8 cellular contexts compared by ENCODE assay signal in genomic region chr1:153534226-153534932, GRCh38. TPM values are rescaled to one million over a fixed set of nuclear protein-coding genes. Genes with fewer than 3 reads are reported as not detected.
DNase-seq lines count a peak whose midpoint lies in the region; ATAC-seq, FAIRE-seq and TF ChIP-seq lines count a peak whose summit lies in the region.
"Had no signal": no experiment of that assay in that cellular context is flagged by ENCODE, and none has a peak within 500 bp of the region (broad histone marks: within the 10 kb centered on the region; RNA-seq: fewer than 3 reads in every experiment).

No MANE protein-coding gene starts in this region.

- POLR2A ChIA-PET in activated naive CD8-positive, alpha-beta T cell treated with anti-CD3 and anti-CD28 coated beads, Interleukin-2, amount 10 ng/mL, durations not matched to agents 7 days and 5 days (lab: Charles Lee), result interaction anchor here (1.1 to 6.8 kb wide), 10 partner anchors 9 to 456 kb away, joined by 3 to 140 read pairs (median 12); partner anchors contain the start of genes CHTOP, JTB, S100A2 and S100A4

- peaks cover 0 to 10% (median 0%) of the 10 kb centered on the region in 5 donors for H3K36me3 ChIP-seq in subcutaneous abdominal adipose tissue (ENCODE audit: control insufficient read depth in 5 of 5, insufficient read depth in 5 of 5, low read length in 5 of 5)

- no peaks in the 10 kb centered on the region for H3K9me3 Mint-ChIP-seq in IgD-negative memory B cell
- no peaks in the 10 kb centered on the region for H3K9me3 Mint-ChIP-seq in activated naive CD8-positive, alpha-beta T cell treated with anti-CD3 and anti-CD28 coated beads, Interleukin-2, amount 10 ng/mL, durations not matched to agents 7 days and 5 days

- peak overlapping the region; percentile 80 to 99 (median 99) for H3K9ac ChIP-seq in subcutaneous abdominal adipose tissue (ENCODE audit: low read length in 5 of 5)

- peaks cover 4 to 49% (median 39%) of the 10 kb centered on the region in 5 donors for H3K4me1 ChIP-seq in subcutaneous abdominal adipose tissue (ENCODE audit: control insufficient read depth in 5 of 5, insufficient read depth in 5 of 5, low read length in 5 of 5)

- DNase-seq in activated naive CD8-positive, alpha-beta T cell treated with anti-CD3 and anti-CD28 coated beads, Interleukin-2, amount 10 ng/mL, durations not matched to agents 7 days and 5 days, result no peak
- DNase-seq in iris pigment epithelial cell (ENCODE audit: low read depth) (peak; percentile 43), retina (no peak), NCI-H524 treated with DMSO at 0.1 percent for 48 hours (lab: John Stamatoyannopoulos, UW) (no peak), D721Med (ENCODE audit: insufficient read length, low spot score) (no peak)

- H3K4me3 ChIP-seq in subcutaneous abdominal adipose tissue (ENCODE audit: low read depth in 1 of 5, low read length in 5 of 5), result peak overlapping the region; percentile 76 to 100 (median 89)

- no peaks in the 10 kb centered on the region for H3K36me3 Mint-ChIP-seq in IgD-negative memory B cell
- peaks cover 6% of the 10 kb centered on the region for H3K36me3 Mint-ChIP-seq in activated naive CD8-positive, alpha-beta T cell treated with anti-CD3 and anti-CD28 coated beads, Interleukin-2, amount 10 ng/mL, durations not matched to agents 7 days and 5 days

- H3K9me3 ChIP-seq in subcutaneous abdominal adipose tissue (ENCODE audit: control insufficient read depth in 5 of 5, low read length in 5 of 5), result no peaks in the 10 kb centered on the region

- H3K27me3 ChIP-seq in subcutaneous abdominal adipose tissue (ENCODE audit: control insufficient read depth in 5 of 5, insufficient read depth in 4 of 5, low read length in 5 of 5), result no peaks in the 10 kb centered on the region

- no peaks in the 10 kb centered on the region for H3K27me3 Mint-ChIP-seq in IgD-negative memory B cell
- no peaks in the 10 kb centered on the region for H3K27me3 Mint-ChIP-seq in activated naive CD8-positive, alpha-beta T cell treated with anti-CD3 and anti-CD28 coated beads, Interleukin-2, amount 10 ng/mL, durations not matched to agents 7 days and 5 days

- no peak for FAIRE-seq in D721Med (lab: Jason Lieb, UNC)

- H3K4me1 Mint-ChIP-seq in IgD-negative memory B cell, result peaks cover 19 to 41% (median 35%) of the 10 kb centered on the region in 3 donors
- peaks cover 45% of the 10 kb centered on the region for H3K4me1 Mint-ChIP-seq in activated naive CD8-positive, alpha-beta T cell treated with anti-CD3 and anti-CD28 coated beads, Interleukin-2, amount 10 ng/mL, durations not matched to agents 7 days and 5 days

- peak overlapping the region; percentile 99 for H3K27ac ChIP-seq in subcutaneous abdominal adipose tissue (ENCODE audit: low read depth, low read length)

- ATAC-seq in activated naive CD8-positive, alpha-beta T cell treated with anti-CD3 and anti-CD28 coated beads, Interleukin-2, amount 10 ng/mL, durations not matched to agents 7 days and 5 days (ENCODE audit: low read depth), result no peak

- peak overlapping the region in 2 of 3 donors; percentile 65 to 81 for H3K27ac Mint-ChIP-seq in IgD-negative memory B cell
- peak overlapping the region; percentile 98 for H3K27ac Mint-ChIP-seq in activated naive CD8-positive, alpha-beta T cell treated with anti-CD3 and anti-CD28 coated beads, Interleukin-2, amount 10 ng/mL, durations not matched to agents 7 days and 5 days

- peak overlapping the region; percentile 92 to 97 (median 97) for H3K4me3 Mint-ChIP-seq in IgD-negative memory B cell
- H3K4me3 Mint-ChIP-seq in activated naive CD8-positive, alpha-beta T cell treated with anti-CD3 and anti-CD28 coated beads, Interleukin-2, amount 10 ng/mL, durations not matched to agents 7 days and 5 days, result peak overlapping the region; percentile 91

- TF ChIP-seq CTCF in D721Med (IDR thresholded peaks at IDR 0.05; ENCODE audit: insufficient read depth, missing control alignments), result no peak

RNA-seq across cellular contexts. Expression of gene S100A6, which starts 1.4 kb away (rescaled TPM):
- polyA plus RNA-seq in IgD-negative memory B cell, result 397 TPM
- total RNA-seq in activated naive CD8-positive, alpha-beta T cell treated with anti-CD3 and anti-CD28 coated beads, Interleukin-2, amount 10 ng/mL, durations not matched to agents 7 days and 5 days, result 100 to 1,000 TPM; 365 to 373 TPM

RNA-seq across cellular contexts. Expression of gene S100A5, which starts 6.4 kb away (rescaled TPM):
- polyA plus RNA-seq in IgD-negative memory B cell, result 1.4 TPM
- 1 to 10 TPM; 2.2 to 2.7 TPM for total RNA-seq in activated naive CD8-positive, alpha-beta T cell treated with anti-CD3 and anti-CD28 coated beads, Interleukin-2, amount 10 ng/mL, durations not matched to agents 7 days and 5 days
- total RNA-seq: H4 had no signal

RNA-seq across cellular contexts. Expression of gene S100A4, which starts 11.2 kb away (rescaled TPM):
- 524 TPM for polyA plus RNA-seq in IgD-negative memory B cell
- 100 to 1,000 TPM; 385 to 394 TPM for total RNA-seq in activated naive CD8-positive, alpha-beta T cell treated with anti-CD3 and anti-CD28 coated beads, Interleukin-2, amount 10 ng/mL, durations not matched to agents 7 days and 5 days

RNA-seq across cellular contexts. Expression of gene S100A3, which starts 14.7 kb away (rescaled TPM):
- not detected for polyA plus RNA-seq in IgD-negative memory B cell
- not detected for total RNA-seq in activated naive CD8-positive, alpha-beta T cell treated with anti-CD3 and anti-CD28 coated beads, Interleukin-2, amount 10 ng/mL, durations not matched to agents 7 days and 5 days

RNA-seq across cellular contexts. Expression of gene S100A2, which starts 31.3 kb away (rescaled TPM):
- polyA plus RNA-seq in IgD-negative memory B cell, result not detected
- total RNA-seq in activated naive CD8-positive, alpha-beta T cell treated with anti-CD3 and anti-CD28 coated beads, Interleukin-2, amount 10 ng/mL, durations not matched to agents 7 days and 5 days, result not detected
